12 cellular contexts compared by ENCODE assay signal in genomic region chr12:109720856-109721189, GRCh38. TPM values are rescaled to one million over a fixed set of nuclear protein-coding genes. Genes with fewer than 3 reads are reported as not detected.
"Had no signal": no experiment of that assay in that cellular context is flagged by ENCODE, and none has a peak within 500 bp of the region (broad histone marks: within the 10 kb centered on the region; RNA-seq: fewer than 3 reads in every experiment).

No MANE protein-coding gene starts in this region.

- H3K4me1 Mint-ChIP-seq: activated naive CD4-positive, alpha-beta T cell treated with anti-CD3 and anti-CD28 coated beads, Interleukin-2, amount 50 U/mL, for 24 hours; naive thymus-derived CD4-positive, alpha-beta T cell had no signal

- H3K27ac ChIP-seq: brain microvascular endothelial cell had no signal

- H3K9me3 ChIP-seq: testis had no signal

- H3K4me3 Mint-ChIP-seq: activated naive CD4-positive, alpha-beta T cell treated with anti-CD3 and anti-CD28 coated beads, Interleukin-2, amount 50 U/mL, for 24 hours; naive thymus-derived CD4-positive, alpha-beta T cell; T-helper 17 cell had no signal

- H3K27ac Mint-ChIP-seq: activated naive CD4-positive, alpha-beta T cell treated with anti-CD3 and anti-CD28 coated beads, Interleukin-2, amount 50 U/mL, for 24 hours; activated T-helper 2 cell treated with anti-CD3 and anti-CD28 coated beads, Interferon-gamma antibody, Interleukin-2, Interleukin-4, amounts not matched to agents 10 μg/mL and 5 μg/mL and 100 μg/mL, durations not matched to agents 14 hours and 24 hours and 36 hours; naive thymus-derived CD4-positive, alpha-beta T cell; T-helper 17 cell had no signal

- H3K4me3 ChIP-seq: testis had no signal

- H3K36me3 ChIP-seq: brain microvascular endothelial cell had no signal

- DNase-seq: amniotic stem cell; brain microvascular endothelial cell; left colon; mammary epithelial cell; naive thymus-derived CD4-positive, alpha-beta T cell; stimulated activated CD4-positive, alpha-beta T cell treated with anti-CD3 and anti-CD28 coated beads, Interleukin-12 subunit alpha, Interleukin-12 subunit beta, amount 100 ng/mL, for 4 hours; stimulated activated naive CD4-positive, alpha-beta T cell treated with Interleukin-2 at 50 U/mL for 16 hours; T-helper 17 cell had no signal

- H3K27me3 ChIP-seq: testis had no signal

- H3K9me3 Mint-ChIP-seq: activated naive CD4-positive, alpha-beta T cell treated with anti-CD3 and anti-CD28 coated beads, Interleukin-2, amount 50 U/mL, for 24 hours; activated T-helper 2 cell treated with anti-CD3 and anti-CD28 coated beads, Interferon-gamma antibody, Interleukin-2, Interleukin-4, amounts not matched to agents 10 μg/mL and 5 μg/mL and 100 μg/mL, durations not matched to agents 14 hours and 24 hours and 36 hours; naive thymus-derived CD4-positive, alpha-beta T cell had no signal

- ATAC-seq: left colon; naive thymus-derived CD4-positive, alpha-beta T cell; T-helper 17 cell had no signal

- H3K36me3 Mint-ChIP-seq: activated naive CD4-positive, alpha-beta T cell treated with anti-CD3 and anti-CD28 coated beads, Interleukin-2, amount 50 U/mL, for 24 hours; naive thymus-derived CD4-positive, alpha-beta T cell had no signal

RNA-seq across cellular contexts. Expression of gene FAM222A, which starts 7.2 kb away (rescaled TPM):
- total RNA-seq: fibroblast of lung had no signal
